In the genomic region with DNA sequence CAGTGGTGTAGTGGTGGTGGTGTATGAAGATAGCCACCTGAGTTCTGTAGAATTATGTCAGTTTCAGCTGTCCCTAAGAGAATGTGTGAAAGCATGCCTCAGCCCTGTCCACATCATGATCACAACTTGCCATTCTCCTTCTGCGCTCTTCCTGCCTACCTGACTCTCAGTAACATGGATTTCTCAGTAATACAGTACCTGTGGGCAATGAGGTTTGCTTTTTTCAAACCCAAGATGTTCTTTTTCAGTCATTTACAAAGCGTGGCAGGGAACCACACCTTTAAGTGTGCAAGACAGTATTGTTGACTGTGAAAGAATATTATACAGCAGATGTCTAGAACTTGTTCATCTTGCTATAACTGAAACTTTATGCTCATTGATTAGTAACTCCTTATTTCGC, we compare ENCODE assay signal across 11 cellular contexts.
"Had no signal": no experiment of that assay in that cellular context is flagged by ENCODE, and none has a peak within 500 bp of the region (broad histone marks: within the 10 kb centered on the region; RNA-seq: fewer than 3 reads in every experiment).

No MANE protein-coding gene starts in this region.

- H3K27ac ChIP-seq: ascending aorta, esophagus muscularis mucosa, testis had no signal

- H3K27me3 Mint-ChIP-seq: stimulated activated naive CD8-positive, alpha-beta T cell treated with anti-CD3 and anti-CD28 coated beads, Interleukin-15, Interleukin-2, amounts not matched to agents 100 ng/mL and 50 ng/mL, for 24 hours had no signal

- ATAC-seq: left lobe of liver, Right ventricle myocardium inferior had no signal

- H3K4me3 ChIP-seq: ascending aorta, esophagus muscularis mucosa, testis had no signal

- H3K4me1 ChIP-seq: ascending aorta, testis had no signal

- H3K9me3 ChIP-seq: ascending aorta, esophagus muscularis mucosa, SK-N-SH, testis had no signal

- DNase-seq: activated T-cell treated with anti-CD3 and anti-CD28 coated beads, Interleukin-2, amount 50 U/mL, for 48 hours; mesenchymal stem cell; SK-N-SH; stimulated activated CD4-positive, alpha-beta T cell treated with anti-CD3 and anti-CD28 coated beads, Interleukin-12 subunit alpha, Interleukin-12 subunit beta, amount 100 ng/mL, for 4 hours; testis had no signal

- H3K9me3 Mint-ChIP-seq: neural crest cell; stimulated activated naive CD8-positive, alpha-beta T cell treated with anti-CD3 and anti-CD28 coated beads, Interleukin-15, Interleukin-2, amounts not matched to agents 100 ng/mL and 50 ng/mL, for 24 hours had no signal

- H3K27me3 ChIP-seq: ascending aorta, esophagus muscularis mucosa, testis had no signal

- H3K4me3 Mint-ChIP-seq: neural crest cell; stimulated activated naive CD8-positive, alpha-beta T cell treated with anti-CD3 and anti-CD28 coated beads, Interleukin-15, Interleukin-2, amounts not matched to agents 100 ng/mL and 50 ng/mL, for 24 hours had no signal
